In genomic region chr3:180684807-180685206, GRCh38 we compare ENCODE assay signal across 15 cellular contexts. TPM values are rescaled to one million over a fixed set of nuclear protein-coding genes. Genes with fewer than 3 reads are reported as not detected.
A peak's percentile ranks its signal among the peaks of the same experiment; 100 is the strongest.
DNase-seq lines count a peak whose midpoint lies in the region; ATAC-seq, FAIRE-seq and TF ChIP-seq lines count a peak whose summit lies in the region.
"Had no signal": no experiment of that assay in that cellular context is flagged by ENCODE, and none has a peak within 500 bp of the region (broad histone marks: within the 10 kb centered on the region; RNA-seq: fewer than 3 reads in every experiment).

No MANE protein-coding gene starts in this region.

- H3K36me3 ChIP-seq in HCT116 (ENCODE audit: control insufficient read depth in 1 of 2, insufficient read depth in 2 of 2, low read length in 2 of 2): no peaks in the 10 kb centered on the region
- no peaks in the 10 kb centered on the region for H3K36me3 ChIP-seq in kidney (ENCODE audit: control insufficient read depth in 1 of 2, insufficient read depth in 2 of 2, low read length in 2 of 2)

- no peak overlapping the region for H3K4me3 ChIP-seq in HCT116 (replicated peaks in 1 of 2; ENCODE audit: low read depth in 1 of 2, low read length in 2 of 2)
- H3K4me3 ChIP-seq in kidney (ENCODE audit: low read length in 2 of 2): no peak overlapping the region
- H3K4me3 ChIP-seq: GM23248 had no signal

- H3K27ac ChIP-seq in HCT116 (ENCODE audit: low read depth, low read length) (no peak overlapping the region), kidney (ENCODE audit: low read depth in 2 of 2, low read length in 2 of 2) (no peak overlapping the region)
- H3K27ac ChIP-seq: GM23248, KMS-11 had no signal

- H2AFZ ChIP-seq in HCT116 (ENCODE audit: low read depth, low read length, poor library complexity, severe bottlenecking): no peak overlapping the region
- H2AFZ ChIP-seq: GM23248 had no signal

- RAD21 ChIA-PET in HCT116 (lab: Charles Lee; ENCODE audit: low non-redundant PET in 1 of 2, low total read pairs in 2 of 2, uncharacterized antibody in 2 of 2, unreplicated experiment in 2 of 2): no interaction called here

- 0 out of 2 replicates have a peak, but pooled peaks have one; percentile 25 for ATAC-seq in HCT116

- FAIRE-seq in kidney (lab: Jason Lieb, UNC): no peak

- H3K4me1 ChIP-seq in HCT116 (ENCODE audit: control insufficient read depth in 1 of 2, insufficient read depth in 2 of 2, low read length in 2 of 2) (peaks cover 0 to 2% of the 10 kb centered on the region in 2 experiments; a peak in 1 of 4 replicates), kidney (ENCODE audit: control insufficient read depth in 1 of 2, insufficient read depth in 1 of 2, low read depth in 1 of 2, low read length in 2 of 2) (no peaks in the 10 kb centered on the region)
- H3K4me1 ChIP-seq: Caco-2 had no signal

- no peaks in the 10 kb centered on the region for H3K79me2 ChIP-seq in HCT116 (ENCODE audit: insufficient read depth, low read length)

- in situ Hi-C loops in ACHN (cut with HindIII; ENCODE audit: low pct_ligation_motif_present, low pct_unique_long_range_greater_than_20kb, low sequenced_read_pairs): no loop called here

- H3K9ac ChIP-seq in HCT116 (ENCODE audit: low read length): no peak overlapping the region
- no peak overlapping the region for H3K9ac ChIP-seq in kidney (ENCODE audit: low read length in 2 of 2)
- H3K9ac ChIP-seq: GM23248, KMS-11 had no signal

- no peak for TF ChIP-seq RAD21 in HCT116 (IDR thresholded peaks at IDR 0.05; ENCODE audit: low read depth)

- TF ChIP-seq POLR2A in HCT116 (IDR thresholded peaks at IDR 0.05; ENCODE audit: borderline replicate concordance, extremely low read depth, insufficient read depth, insufficient read length): no peak

- TF ChIP-seq CTCF in HCT116 (IDR thresholded peaks at IDR 0.05 in 2 of 3, conservative IDR thresholded peaks at IDR 0.05 in 1 of 3; ENCODE audit: borderline replicate concordance in 1 of 3, insufficient read depth in 1 of 3, low read depth in 2 of 3, low read length in 2 of 3) (no peak), kidney (IDR thresholded peaks at IDR 0.05; ENCODE audit: borderline replicate concordance, extremely low read depth, insufficient read depth) (no peak)

- peaks cover 40% of the 10 kb centered on the region for H3K27me3 ChIP-seq in HCT116 (ENCODE audit: insufficient read depth, low read length)

- BruUV-seq in HCT116 (replicated peaks; lab: Mats Ljungman, UMichigan): no TSS peak

- POLR2A ChIA-PET in HCT116 (lab: Charles Lee): no interaction called here

- no peaks in the 10 kb centered on the region for H3K9me2 ChIP-seq in HCT116 (ENCODE audit: insufficient read depth)

- CTCF ChIA-PET in HCT116 (lab: Charles Lee): no interaction called here

- H3K9me3 ChIP-seq in HCT116 (ENCODE audit: control insufficient read depth in 1 of 2, insufficient read depth in 1 of 2, low read depth in 1 of 2, low read length in 2 of 2) (no peaks in the 10 kb centered on the region), kidney (ENCODE audit: control insufficient read depth in 1 of 2, low read length in 2 of 2) (no peaks in the 10 kb centered on the region)
- H3K9me3 ChIP-seq: Caco-2 had no signal

- no peak overlapping the region for H3K4me2 ChIP-seq in HCT116 (ENCODE audit: low read length)
- H3K4me2 ChIP-seq: KMS-11 had no signal

- H4K20me1 ChIP-seq in HCT116 (ENCODE audit: insufficient read depth): no peaks in the 10 kb centered on the region

- DNase-seq in ELF-1 (ENCODE audit: low read depth, low spot score) (peak; percentile 8), HCT116 (ENCODE audit: low read depth, low spot score) (no peak), NCI-H69 (lab: John Stamatoyannopoulos, UW) (peak; percentile 83), kidney (peak; percentile 43), ACHN (no peak), SW480 (ENCODE audit: low spot score) (no peak), NCI-H526 (lab: John Stamatoyannopoulos, UW) (no peak)
- DNase-seq: Caco-2, GM23248, NCI-H1694 treated with DMSO at 0.1 percent for 48 hours, NCI-H524 treated with DMSO at 0.1 percent for 48 hours, RPMI8226, T-helper 2 cell had no signal

- intact Hi-C loops in HCT116 (cut with micrococcal nuclease): no loop called here
- intact Hi-C loops in kidney (cut with DNase I): no loop called here

TF ChIP-seq in HCT116, 20 proteins besides CTCF, POLR2A, EP300 and RAD21:
- no peak for TF ChIP-seq EZH2 (IDR thresholded peaks at IDR 0.05)
- TF ChIP-seq ZBTB33 (IDR thresholded peaks at IDR 0.05; ENCODE audit: extremely low read depth, insufficient replicate concordance, low read length): no peak
- no peak for TF ChIP-seq YY1 (IDR thresholded peaks at IDR 0.05; ENCODE audit: extremely low read depth, insufficient replicate concordance, low read depth, low read length)
- no peak for TF ChIP-seq SIN3A (IDR thresholded peaks at IDR 0.05; ENCODE audit: low read depth)
- no peak for TF ChIP-seq POLR2AphosphoS5 (IDR thresholded peaks at IDR 0.05; ENCODE audit: low read depth, low read length)
- TF ChIP-seq SRF (IDR thresholded peaks at IDR 0.05; ENCODE audit: low read depth): no peak
- no peak for TF ChIP-seq ZNF274 (IDR thresholded peaks at IDR 0.05; ENCODE audit: low read depth, low read length)
- no peak for TF ChIP-seq TCF7L2 (IDR thresholded peaks at IDR 0.05; ENCODE audit: borderline replicate concordance, extremely low read depth, insufficient read depth, insufficient read length)
- TF ChIP-seq EGR1 (IDR thresholded peaks at IDR 0.05; ENCODE audit: low read depth): no peak

RNA-seq across cellular contexts. Expression of gene CCDC39, which starts 5.5 kb away (rescaled TPM):
- total RNA-seq in HCT116 (2021; ENCODE audit: unreplicated experiment): not detected
- not detected in 2 replicates for polyA plus RNA-seq in HCT116 (2012)
- 0.60 TPM for total RNA-seq in kidney
- not detected for polyA plus RNA-seq in kidney (ENCODE audit: insufficient read depth, low read depth, low replicate concordance)
- total RNA-seq: Caco-2, GM23248, M059J had no signal
- polyA plus RNA-seq: GM23248 had no signal

Comparison
In these comparisons a context has a peak if more than half of its experiments do, and no peak if none do; other contexts are left out.
1. DNase-seq: peak in ELF-1 (single experiment), NCI-H69 (single experiment) and kidney (single experiment); none in HCT116 (single experiment), ACHN (single experiment), SW480 (single experiment) and NCI-H526 (0 of 2).